15 cellular contexts compared by ENCODE assay signal in the genomic region with DNA sequence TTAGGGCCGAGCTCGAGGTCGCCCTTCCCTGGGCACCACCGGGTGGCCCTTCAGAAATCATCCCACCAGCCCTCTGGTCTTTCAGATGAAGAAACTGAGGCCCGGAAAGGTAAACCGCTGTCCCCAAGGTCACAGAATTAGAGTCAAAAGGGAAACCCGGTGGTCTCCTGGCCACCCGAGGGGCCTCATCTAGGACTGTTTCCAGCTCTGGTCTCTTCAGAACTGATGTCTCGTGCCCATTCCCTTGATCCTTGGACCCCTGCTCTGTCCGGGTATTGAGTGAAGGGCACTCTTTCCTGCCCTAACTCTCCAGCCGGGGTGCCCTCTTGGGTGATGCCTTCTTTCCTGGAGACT. TPM values are rescaled to one million over a fixed set of nuclear protein-coding genes. Genes with fewer than 3 reads are reported as not detected.
DNase-seq lines count a peak whose midpoint lies in the region; ATAC-seq, FAIRE-seq and TF ChIP-seq lines count a peak whose summit lies in the region.
"Had no signal": no experiment of that assay in that cellular context is flagged by ENCODE, and none has a peak within 500 bp of the region (broad histone marks: within the 10 kb centered on the region; RNA-seq: fewer than 3 reads in every experiment).

No MANE protein-coding gene starts in this region.

- H3K9ac ChIP-seq in GM23248 (0 out of 2 replicates have a peak overlapping the region, but pooled peaks have one; percentile 65), astrocyte (ENCODE audit: low read length) (no peak overlapping the region), smooth muscle cell (ENCODE audit: low read depth) (no peak overlapping the region)

- H3K9me3 Mint-ChIP-seq in astrocyte (ENCODE audit: unreplicated experiment): no peaks in the 10 kb centered on the region
- H3K9me3 Mint-ChIP-seq: activated T-helper 2 cell treated with anti-CD3 and anti-CD28 coated beads, Interferon-gamma antibody, Interleukin-2, Interleukin-4, amounts not matched to agents 10 μg/mL and 5 μg/mL and 100 μg/mL, durations not matched to agents 14 hours and 24 hours and 36 hours; neural crest cell had no signal

- FAIRE-seq in astrocyte (lab: Jason Lieb, UNC) (no peak), small intestine (lab: Jason Lieb, UNC) (no peak)
- FAIRE-seq: bronchial epithelial cell, keratinocyte had no signal

- TF ChIP-seq CTCF in astrocyte (IDR thresholded peaks at IDR 0.05; ENCODE audit: insufficient read depth, low read depth, low read length) (no peak), lower lobe of right lung (IDR thresholded peaks at IDR 0.05) (no peak), smooth muscle cell (IDR thresholded peaks at IDR 0.05; ENCODE audit: borderline replicate concordance, insufficient read depth, poor library complexity, severe bottlenecking) (no peak)

- H3K4me1 ChIP-seq in GM23248 (ENCODE audit: insufficient read depth) (peaks cover 11% of the 10 kb centered on the region), astrocyte (ENCODE audit: insufficient read depth, low read length) (peaks cover 14% of the 10 kb centered on the region), lower lobe of right lung (peaks cover 56% of the 10 kb centered on the region), smooth muscle cell (ENCODE audit: low read depth) (peaks cover 22% of the 10 kb centered on the region), small intestine (ENCODE audit: control insufficient read depth in 2 of 2, insufficient read depth in 1 of 2, low read depth in 1 of 2, low read length in 1 of 2) (no peaks in the 10 kb centered on the region)

- H3K36me3 ChIP-seq in GM23248 (ENCODE audit: low read depth): no peaks in the 10 kb centered on the region
- H3K36me3 ChIP-seq in astrocyte (ENCODE audit: insufficient read depth, low read length): no peaks in the 10 kb centered on the region
- no peaks in the 10 kb centered on the region for H3K36me3 ChIP-seq in lower lobe of right lung
- H3K36me3 ChIP-seq in smooth muscle cell (ENCODE audit: low read depth): no peaks in the 10 kb centered on the region
- H3K36me3 ChIP-seq in small intestine (ENCODE audit: control insufficient read depth in 2 of 2, insufficient read depth in 2 of 2, low read length in 2 of 2): no peaks in the 10 kb centered on the region

- in situ Hi-C loops in GM23248 (cut with MboI): no loop called here

- no peak for ATAC-seq in lower lobe of right lung
- no peak for ATAC-seq in HG03097 (IDR thresholded peaks at IDR 0.05; ENCODE audit: low FRiP score, unreplicated experiment)

- H3K4me2 ChIP-seq in GM23248 (ENCODE audit: unreplicated experiment) (peak overlapping the region; percentile 66), astrocyte (ENCODE audit: low read length) (peak overlapping the region; percentile 84), smooth muscle cell (peak overlapping the region; percentile 97)

- H3F3A ChIP-seq in GM23248 (ENCODE audit: insufficient read depth) (0 out of 2 replicates have a peak, but pooled peaks cover 7% of the 10 kb centered on the region), smooth muscle cell (ENCODE audit: low read depth) (peaks cover 13% of the 10 kb centered on the region)

- H3K36me3 Mint-ChIP-seq in astrocyte (ENCODE audit: low read depth, unreplicated experiment): peaks cover 4% of the 10 kb centered on the region
- H3K36me3 Mint-ChIP-seq: CD4-positive, CD25-positive, alpha-beta regulatory T cell had no signal

- no peaks in the 10 kb centered on the region for H3K9me3 ChIP-seq in GM23248 (ENCODE audit: low read depth)
- H3K9me3 ChIP-seq in astrocyte (ENCODE audit: insufficient read depth, low read depth, low read length): no peaks in the 10 kb centered on the region
- no peaks in the 10 kb centered on the region for H3K9me3 ChIP-seq in lower lobe of right lung
- H3K9me3 ChIP-seq in smooth muscle cell (replicated peaks; ENCODE audit: low read depth): no peaks in the 10 kb centered on the region
- H3K9me3 ChIP-seq in small intestine (ENCODE audit: control insufficient read depth, low read depth): no peaks in the 10 kb centered on the region

- intact Hi-C loops in lower lobe of right lung (cut with DNase I): no loop called here

- H3K27me3 Mint-ChIP-seq in astrocyte (ENCODE audit: low read depth, unreplicated experiment): peaks cover 34% of the 10 kb centered on the region

- H3K4me1 Mint-ChIP-seq in astrocyte (ENCODE audit: low read depth, unreplicated experiment): peaks cover 9% of the 10 kb centered on the region
- H3K4me1 Mint-ChIP-seq: CD4-positive, CD25-positive, alpha-beta regulatory T cell had no signal

- H3K27ac ChIP-seq in GM23248 (no peak overlapping the region), astrocyte (ENCODE audit: low read depth, low read length) (no peak overlapping the region), lower lobe of right lung (peak overlapping the region; percentile 41), smooth muscle cell (ENCODE audit: low read depth) (no peak overlapping the region), small intestine (ENCODE audit: low read depth in 1 of 2, low read length in 1 of 2) (peak overlapping the region in 1 of 2 donors; percentile 28)

- no peaks in the 10 kb centered on the region for H4K20me1 ChIP-seq in GM23248 (ENCODE audit: insufficient read depth)
- no peaks in the 10 kb centered on the region for H4K20me1 ChIP-seq in astrocyte (ENCODE audit: insufficient read depth, low read length)
- H4K20me1 ChIP-seq in smooth muscle cell (ENCODE audit: low read depth): peaks cover 44% of the 10 kb centered on the region

- 8 to 9% methylated on average over 11 of the region's 11 CpGs for WGBS in GM23248 (ENCODE audit: low coverage in 1 of 2, low lambda C conversion rate in 2 of 2, missing lambda C conversion rate in 2 of 2), 2 experiments
- WGBS in smooth muscle cell (ENCODE audit: low lambda C conversion rate): 57% methylated on average over 11 of the region's 11 CpGs
- WGBS in small intestine, 3 donors: 41 to 51% (median 50%) methylated on average over 11 of the region's 11 CpGs

- H3K27me3 ChIP-seq in GM23248 (replicated peaks; ENCODE audit: insufficient read depth): peaks cover 8% of the 10 kb centered on the region; the same call in 1 of the 2 replicates
- peaks cover 24% of the 10 kb centered on the region for H3K27me3 ChIP-seq in astrocyte (ENCODE audit: insufficient read depth, low read length)
- peaks cover 24% of the 10 kb centered on the region for H3K27me3 ChIP-seq in lower lobe of right lung (ENCODE audit: low read depth)
- H3K27me3 ChIP-seq in smooth muscle cell (ENCODE audit: low read depth): no peaks in the 10 kb centered on the region
- H3K27me3 ChIP-seq in small intestine (ENCODE audit: control insufficient read depth in 2 of 2, insufficient read depth in 2 of 2, low read length in 2 of 2): peaks cover 2 to 9% of the 10 kb centered on the region in 2 donors

- H3K9me2 ChIP-seq in GM23248 (ENCODE audit: insufficient read depth): no peaks in the 10 kb centered on the region

- no peak for DNase-seq in GM23248
- DNase-seq in astrocyte (ENCODE audit: low read depth): no peak
- no peak for DNase-seq in lower lobe of right lung
- no peak for DNase-seq in smooth muscle cell (lab: John Stamatoyannopoulos, UW; ENCODE audit: unreplicated experiment)
- DNase-seq in small intestine: no peak
- DNase-seq in activated CD8-positive, alpha-beta memory T cell treated with anti-CD3 and anti-CD28 coated beads for 24 hours: no peak
- no peak for DNase-seq in stimulated activated naive CD4-positive, alpha-beta T cell (lab: John Stamatoyannopoulos, UW)
- DNase-seq: activated CD4-positive, alpha-beta T cell treated with anti-CD3 and anti-CD28 coated beads for 48 hours; CD4-positive, CD25-positive, alpha-beta regulatory T cell; NCI-H2029 treated with DMSO at 0.1 percent for 48 hours had no signal

- H2AFZ ChIP-seq in GM23248 (0 out of 2 replicates have a peak overlapping the region, but pooled peaks have one; percentile 15), astrocyte (ENCODE audit: low read depth, low read length) (no peak overlapping the region), smooth muscle cell (ENCODE audit: low read depth) (no peak overlapping the region)

- no peak overlapping the region for H3K27ac Mint-ChIP-seq in astrocyte (ENCODE audit: unreplicated experiment)
- H3K27ac Mint-ChIP-seq: activated T-helper 2 cell treated with anti-CD3 and anti-CD28 coated beads, Interferon-gamma antibody, Interleukin-2, Interleukin-4, amounts not matched to agents 10 μg/mL and 5 μg/mL and 100 μg/mL, durations not matched to agents 14 hours and 24 hours and 36 hours; CD4-positive, CD25-positive, alpha-beta regulatory T cell had no signal

- H3K79me2 ChIP-seq in GM23248 (ENCODE audit: insufficient read depth) (no peaks in the 10 kb centered on the region), astrocyte (ENCODE audit: insufficient read depth, low read length) (no peaks in the 10 kb centered on the region), smooth muscle cell (ENCODE audit: low read depth) (peaks cover 20% of the 10 kb centered on the region)

- H3K4me3 Mint-ChIP-seq in astrocyte (ENCODE audit: unreplicated experiment): peak overlapping the region; percentile 81
- H3K4me3 Mint-ChIP-seq: CD4-positive, CD25-positive, alpha-beta regulatory T cell had no signal

- peak overlapping the region; percentile 63; the same call in 1 of the 2 replicates for H3K4me3 ChIP-seq in GM23248
- no peak overlapping the region for H3K4me3 ChIP-seq in astrocyte (ENCODE audit: insufficient read depth, low read depth, low read length)
- H3K4me3 ChIP-seq in lower lobe of right lung: peak overlapping the region; percentile 52
- peak overlapping the region; percentile 61 for H3K4me3 ChIP-seq in smooth muscle cell
- no peak overlapping the region for H3K4me3 ChIP-seq in small intestine (ENCODE audit: low read depth in 1 of 2, low read length in 2 of 2)

RNA-seq across cellular contexts. Expression of a gene that starts 0.8 kb away (rescaled TPM):
- total RNA-seq in GM23248 (2014; rRNA removed; shearing (Covaris generic)): 3.2 and 5.9 TPM in 2 replicates
- polyA plus RNA-seq in GM23248 (2016; fragmentation: Nextera tagmentation; extraction: Ambion mirVana) (5.2 and 5.7 TPM in 2 replicates), smooth muscle cell (189 and 227 TPM in 2 replicates), small intestine (10 to 100 TPM in 1 of 3 donors, 1 to 10 TPM in 1, under 1 TPM in 1; 0.67 to 13.2 (median 3.8) TPM)
- total RNA-seq in astrocyte (35.2 and 60.5 TPM in 2 replicates), lower lobe of right lung (15.5 TPM), smooth muscle cell (77.7 and 94.9 TPM in 2 replicates)
- total RNA-seq: CD4-positive, CD25-positive, alpha-beta regulatory T cell had no signal
- polyA plus RNA-seq: CD4-positive, CD25-positive, alpha-beta regulatory T cell; keratinocyte had no signal

Comparison
In these comparisons a context has a peak if more than half of its experiments do, and no peak if none do; other contexts are left out.
1. H3K4me3 ChIP-seq: peak in GM23248 (single experiment), lower lobe of right lung (single experiment) and smooth muscle cell (single experiment); none in astrocyte (single experiment) and small intestine (0 of 2).
2. Peak in every context shown above with its lines, with median percentiles within 50 percentile points of each other: H3K4me2 ChIP-seq.